In genomic region chr22:25930083-25930482, GRCh38 we compare ENCODE assay signal across 21 cellular contexts.
"Had no signal": no experiment of that assay in that cellular context is flagged by ENCODE, and none has a peak within 500 bp of the region (broad histone marks: within the 10 kb centered on the region; RNA-seq: fewer than 3 reads in every experiment).

No MANE protein-coding gene starts in this region.

- H3K36me3 Mint-ChIP-seq: activated naive CD4-positive, alpha-beta T cell treated with anti-CD3 and anti-CD28 coated beads, Interleukin-2, amount 10 ng/mL, durations not matched to agents 7 days and 5 days had no signal

- H3K27ac ChIP-seq: epithelial cell of prostate, foreskin keratinocyte, lower lobe of right lung, right atrium auricular region, tibial nerve, uterus had no signal

- H3K27me3 ChIP-seq: foreskin keratinocyte, right atrium auricular region, uterus had no signal

- H3K36me3 ChIP-seq: lower lobe of right lung, tibial nerve, uterus had no signal

- H3K4me1 ChIP-seq: foreskin keratinocyte, lower lobe of right lung, right atrium auricular region, tibial nerve, uterus had no signal

- H3K9me3 Mint-ChIP-seq: effector memory CD8-positive, alpha-beta T cell had no signal

- H3K27ac Mint-ChIP-seq: activated naive CD4-positive, alpha-beta T cell treated with anti-CD3 and anti-CD28 coated beads, Interleukin-2, amount 10 ng/mL, durations not matched to agents 7 days and 5 days; activated naive CD8-positive, alpha-beta T cell treated with anti-CD3 and anti-CD28 coated beads, Interleukin-2, amount 50 U/mL, for 24 hours; effector memory CD8-positive, alpha-beta T cell; nephron; stimulated activated naive CD8-positive, alpha-beta T cell treated with anti-CD3 and anti-CD28 coated beads, Interleukin-15, Interleukin-2, amounts not matched to agents 100 ng/mL and 50 ng/mL, for 24 hours had no signal

- DNase-seq: activated CD4-positive, alpha-beta T cell treated with anti-CD3 and anti-CD28 coated beads, Interleukin-2, amount 50 U/mL, for 1 hour; activated CD8-positive, alpha-beta memory T cell treated with anti-CD3 and anti-CD28 coated beads, Interleukin-2, amount 50 U/mL, for 4 hours; activated effector memory CD4-positive, alpha-beta T cell treated with Interleukin-2 at 50 U/mL for 16 hours; activated naive CD4-positive, alpha-beta T cell treated with anti-CD3 and anti-CD28 coated beads, Interleukin-2, amount 10 ng/mL, durations not matched to agents 7 days and 5 days; activated naive CD8-positive, alpha-beta T cell treated with anti-CD3 and anti-CD28 coated beads, Interleukin-2, amount 50 U/mL, for 24 hours; activated T-cell treated with anti-CD3 and anti-CD28 coated beads, Interleukin-2, amount 50 U/mL, for 48 hours; anterior cingulate cortex; caudate nucleus; effector memory CD8-positive, alpha-beta T cell; foreskin keratinocyte; glutamatergic neuron; hypothalamus; left colon; lower lobe of right lung; uterus had no signal

- H3K9me3 ChIP-seq: lower lobe of right lung, right atrium auricular region, uterus had no signal

- H3K4me3 Mint-ChIP-seq: activated naive CD4-positive, alpha-beta T cell treated with anti-CD3 and anti-CD28 coated beads, Interleukin-2, amount 10 ng/mL, durations not matched to agents 7 days and 5 days; activated naive CD8-positive, alpha-beta T cell treated with anti-CD3 and anti-CD28 coated beads, Interleukin-2, amount 50 U/mL, for 24 hours; brain; effector memory CD8-positive, alpha-beta T cell; nephron; stimulated activated naive CD8-positive, alpha-beta T cell treated with anti-CD3 and anti-CD28 coated beads, Interleukin-15, Interleukin-2, amounts not matched to agents 100 ng/mL and 50 ng/mL, for 24 hours had no signal

- H3K4me3 ChIP-seq: lower lobe of right lung, right atrium auricular region, tibial nerve, uterus had no signal

- H3K4me1 Mint-ChIP-seq: activated naive CD4-positive, alpha-beta T cell treated with anti-CD3 and anti-CD28 coated beads, Interleukin-2, amount 10 ng/mL, durations not matched to agents 7 days and 5 days; activated naive CD8-positive, alpha-beta T cell treated with anti-CD3 and anti-CD28 coated beads, Interleukin-2, amount 50 U/mL, for 24 hours had no signal
